ENCODE assay signal across 27 cellular contexts in the genomic region with DNA sequence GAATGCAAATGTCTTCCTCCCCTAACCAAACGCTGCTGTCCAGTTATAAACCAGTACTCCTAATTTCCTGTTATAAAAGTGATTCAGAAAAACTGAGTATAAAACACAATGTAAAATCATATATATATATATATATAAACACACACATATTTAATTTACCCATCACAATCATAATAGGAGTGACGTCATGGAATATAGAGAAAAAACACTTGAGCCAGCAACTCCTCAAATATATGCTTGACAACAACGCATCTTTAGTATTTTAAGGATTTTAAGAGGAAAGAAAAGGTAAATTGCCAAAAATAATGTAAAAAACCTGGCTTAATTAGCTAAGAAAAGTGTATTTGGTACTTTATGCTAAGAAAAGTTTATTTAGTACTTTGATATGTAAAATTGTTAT.
"Had no signal": no experiment of that assay in that cellular context is flagged by ENCODE, and none has a peak within 500 bp of the region (broad histone marks: within the 10 kb centered on the region; RNA-seq: fewer than 3 reads in every experiment).

No MANE protein-coding gene starts in this region.

- H3K9ac ChIP-seq: neural progenitor cell had no signal

- H3K9me3 ChIP-seq: neutrophil, ovary, pancreas, prostate gland, psoas muscle, right atrium auricular region, sigmoid colon had no signal

- H3K27ac ChIP-seq: neural progenitor cell, neutrophil, ovary, pancreas, prostate gland, psoas muscle, right atrium auricular region, sigmoid colon, skin epidermis, spleen had no signal

- FAIRE-seq: pancreas, small intestine had no signal

- H3K36me3 ChIP-seq: neural progenitor cell, neutrophil, ovary, pancreas, prostate gland, right atrium auricular region, sigmoid colon, spleen had no signal

- H3K4me1 ChIP-seq: neural progenitor cell, pancreas, prostate gland, psoas muscle, right atrium auricular region, sigmoid colon, spleen had no signal

- H2AFZ ChIP-seq: neural progenitor cell had no signal

- DNase-seq: naive thymus-derived CD4-positive, alpha-beta T cell; naive thymus-derived CD8-positive, alpha-beta T cell; natural killer cell; nephron progenitor cell; nucleus accumbens; occipital lobe; ovary; pancreas; posterior cingulate gyrus; psoas muscle; retina; right cardiac atrium; sigmoid colon; small intestine; spleen; stimulated activated CD4-positive, alpha-beta T cell treated with anti-CD3 and anti-CD28 coated beads, Interleukin-12 subunit alpha, Interleukin-12 subunit beta, amount 100 ng/mL, for 4 hours; stimulated activated CD4-positive, alpha-beta T cell treated with anti-CD3 and anti-CD28 coated beads, Interleukin-15, amount 100 ng/mL, for 24 hours; stimulated activated CD4-positive, alpha-beta T cell treated with anti-CD3 and anti-CD28 coated beads, Interleukin-1b, Interleukin-23, amount 100 ng/mL, for 48 hours; stimulated activated CD4-positive, alpha-beta T cell treated with anti-CD3 and anti-CD28 coated beads, Interleukin-2, amount 100 ng/mL, for 24 hours had no signal

- H3K4me3 ChIP-seq: neural progenitor cell, ovary, pancreas, prostate gland, psoas muscle, right atrium auricular region, sigmoid colon, skin epidermis, smooth muscle cell, spleen had no signal

- H3K27me3 ChIP-seq: neural progenitor cell, neutrophil, ovary, pancreas, right atrium auricular region, sigmoid colon, spleen had no signal

- H3K4me2 ChIP-seq: neural progenitor cell, smooth muscle cell had no signal

- ATAC-seq: naive thymus-derived CD4-positive, alpha-beta T cell; naive thymus-derived CD8-positive, alpha-beta T cell; natural killer cell; natural killer cell treated with Interleukin-12 subunit alpha and Interleukin-12 subunit beta and Interleukin-15 and Interleukin-18, amount 100 ng/mL, for 72 hours; pancreas; psoas muscle; right cardiac atrium; sciatic nerve had no signal
